In genomic region chr3:181050738-181051137, GRCh38 we compare ENCODE assay signal across 20 cellular contexts.
DNase-seq lines count a peak whose midpoint lies in the region; ATAC-seq and TF ChIP-seq lines count a peak whose summit lies in the region.
"Had no signal": no experiment of that assay in that cellular context is flagged by ENCODE, and none has a peak within 500 bp of the region (broad histone marks: within the 10 kb centered on the region; RNA-seq: fewer than 3 reads in every experiment).

No MANE protein-coding gene starts in this region.

- H3K4me2 ChIP-seq in GM23338 = no peak overlapping the region
- H3K4me2 ChIP-seq in neural progenitor cell = peak overlapping the region; percentile 26
- H3K4me2 ChIP-seq: BLaER1 had no signal

- TF ChIP-seq CTCF in GM23338 (conservative IDR thresholded peaks at IDR 0.05; ENCODE audit: low read depth in 2 of 2) (no peak), neural progenitor cell (IDR thresholded peaks at IDR 0.05) (no peak), sigmoid colon (IDR thresholded peaks at IDR 0.05) (no peak)

- peak; percentile 69 for ATAC-seq in GM23338
- ATAC-seq: GM12878, HCT116 had no signal

- peaks cover 22% of the 10 kb centered on the region for H3K9me3 Mint-ChIP-seq in GM23338
- H3K9me3 Mint-ChIP-seq in neural progenitor cell = peaks cover 11% of the 10 kb centered on the region
- H3K9me3 Mint-ChIP-seq in immature natural killer cell = peaks cover 5 to 33% (median 11%) of the 10 kb centered on the region in 6 donors

- H3K27me3 ChIP-seq in GM23338 (ENCODE audit: insufficient read depth) (no peaks in the 10 kb centered on the region), neural progenitor cell (no peaks in the 10 kb centered on the region), sigmoid colon (no peaks in the 10 kb centered on the region)
- H3K27me3 ChIP-seq: BLaER1 had no signal

- no peak for TF ChIP-seq EP300 in sigmoid colon (IDR thresholded peaks at IDR 0.05)

- H3K4me1 Mint-ChIP-seq in GM23338 (no peaks in the 10 kb centered on the region), neural progenitor cell (peaks cover 33% of the 10 kb centered on the region), immature natural killer cell (no peaks in the 10 kb centered on the region)
- H3K4me1 Mint-ChIP-seq: B cell; CD14-positive monocyte; CD8-positive, alpha-beta memory T cell had no signal

- H3K27me3 Mint-ChIP-seq in GM23338 (ENCODE audit: insufficient read depth, low read depth, poor library complexity) = peaks cover 1% of the 10 kb centered on the region
- peaks cover 2% of the 10 kb centered on the region for H3K27me3 Mint-ChIP-seq in neural progenitor cell (ENCODE audit: insufficient read depth, low read depth)
- H3K27me3 Mint-ChIP-seq in immature natural killer cell (ENCODE audit: low read depth in 3 of 3) = peaks cover 0 to under 1% (median 0%) of the 10 kb centered on the region in 3 donors
- H3K27me3 Mint-ChIP-seq: CD4-positive, alpha-beta T cell had no signal

- no peaks in the 10 kb centered on the region for H3K9me2 ChIP-seq in GM23338 (ENCODE audit: insufficient read depth)

- H3K9me3 ChIP-seq in neural progenitor cell (ENCODE audit: low read depth) = peaks cover 6% of the 10 kb centered on the region
- H3K9me3 ChIP-seq in sigmoid colon = peaks cover 0 to 4% (median 0%) of the 10 kb centered on the region in 4 donors

- H4K20me1 ChIP-seq in GM23338 (replicated peaks; ENCODE audit: insufficient read depth) (no peaks in the 10 kb centered on the region), neural progenitor cell (ENCODE audit: low read depth) (no peaks in the 10 kb centered on the region)
- H4K20me1 ChIP-seq: BLaER1 had no signal

- H2AFZ ChIP-seq in GM23338 (peak overlapping the region; percentile 47), neural progenitor cell (replicated peaks) (no peak overlapping the region)

- DNase-seq in GM23338 (ENCODE audit: low spot score) (no peak), NCI-H226 (peak; percentile 71), iPS-NIHi11 (ENCODE audit: low spot score) (peak; percentile 39), neural progenitor cell (ENCODE audit: low spot score) (peak; percentile 54), sigmoid colon (no peak), immature natural killer cell (no peak), T1000 (lab: John Stamatoyannopoulos, UW) (no peak)
- DNase-seq: CD4-positive, alpha-beta T cell; CD8-positive, alpha-beta memory T cell; DMS 273 treated with DMSO at 0.1 percent for 48 hours; DMS79; EL; GDM1; GOT3 had no signal

- TF ChIP-seq POLR2A in sigmoid colon (IDR thresholded peaks at IDR 0.05) = no peak

- H3K4me1 ChIP-seq in GM23338 (ENCODE audit: insufficient read depth) (no peaks in the 10 kb centered on the region), neural progenitor cell (peaks cover 8% of the 10 kb centered on the region), sigmoid colon (no peaks in the 10 kb centered on the region)
- H3K4me1 ChIP-seq: BLaER1 had no signal

- intact Hi-C loops in sigmoid colon (cut with DNase I) = no loop called here

- H3K27ac Mint-ChIP-seq in GM23338 (no peak overlapping the region), neural progenitor cell (peak overlapping the region; percentile 39), immature natural killer cell (no peak overlapping the region)
- H3K27ac Mint-ChIP-seq: B cell; CD14-positive monocyte; CD4-positive, alpha-beta T cell had no signal

- H3K79me2 ChIP-seq in GM23338 (replicated peaks; ENCODE audit: insufficient read depth) = no peaks in the 10 kb centered on the region
- H3K79me2 ChIP-seq in neural progenitor cell (ENCODE audit: low read depth) = no peaks in the 10 kb centered on the region

- H3K36me3 ChIP-seq in GM23338 (ENCODE audit: insufficient read depth) = no peaks in the 10 kb centered on the region
- H3K36me3 ChIP-seq in neural progenitor cell = no peaks in the 10 kb centered on the region
- H3K36me3 ChIP-seq in sigmoid colon = no peaks in the 10 kb centered on the region
- H3K36me3 ChIP-seq: BLaER1 had no signal

- WGBS in sigmoid colon, 2 donors = 4 to 8% methylated on average over 1 of the region's 1 CpG

- no peak overlapping the region for H3K9ac ChIP-seq in neural progenitor cell
- H3K9ac ChIP-seq: BLaER1 had no signal

- H3K4me3 Mint-ChIP-seq in GM23338 (no peak overlapping the region), neural progenitor cell (no peak overlapping the region), immature natural killer cell (no peak overlapping the region)
- H3K4me3 Mint-ChIP-seq: B cell; CD14-positive monocyte; CD4-positive, alpha-beta T cell had no signal

- H3F3A ChIP-seq in GM23338 (replicated peaks; ENCODE audit: low read depth) (no peaks in the 10 kb centered on the region), neural progenitor cell (ENCODE audit: low read depth) (no peaks in the 10 kb centered on the region)

- H3K36me3 Mint-ChIP-seq in GM23338 (ENCODE audit: low read depth) (peaks cover 17% of the 10 kb centered on the region), neural progenitor cell (peaks cover 2% of the 10 kb centered on the region), immature natural killer cell (peaks cover 0 to 6% (median 0%) of the 10 kb centered on the region in 3 donors)
- H3K36me3 Mint-ChIP-seq: CD14-positive monocyte had no signal

- no peak overlapping the region for H3K27ac ChIP-seq in GM23338 (ENCODE audit: low read depth)
- H3K27ac ChIP-seq in neural progenitor cell = no peak overlapping the region
- H3K27ac ChIP-seq in sigmoid colon = no peak overlapping the region
- H3K27ac ChIP-seq: 22Rv1, BLaER1 had no signal

- no peak overlapping the region for H3K4me3 ChIP-seq in GM23338
- no peak overlapping the region for H3K4me3 ChIP-seq in neural progenitor cell
- H3K4me3 ChIP-seq in sigmoid colon = no peak overlapping the region
- H3K4me3 ChIP-seq: BLaER1, GM12878 had no signal

TF ChIP-seq in GM23338, 12 proteins besides CTCF, POLR2A, EP300 and RAD21:
- TF ChIP-seq ETS1 (IDR thresholded peaks at IDR 0.05) = no peak
- TF ChIP-seq JUNB (IDR thresholded peaks at IDR 0.05; ENCODE audit: unreplicated experiment) = no peak
- no peak for TF ChIP-seq EZH2 (IDR thresholded peaks at IDR 0.05; ENCODE audit: low read depth, unreplicated experiment)
- no peak for TF ChIP-seq EZH2phosphoT487 (IDR thresholded peaks at IDR 0.05; ENCODE audit: unreplicated experiment)
- no peak for TF ChIP-seq NANOG (IDR thresholded peaks at IDR 0.05; ENCODE audit: borderline replicate concordance)
- no peak for TF ChIP-seq POLR2AphosphoS5 (IDR thresholded peaks at IDR 0.05; ENCODE audit: low read depth)

Comparison
In these comparisons a context has a peak if more than half of its experiments do, and no peak if none do; other contexts are left out.
1. DNase-seq: peak in NCI-H226 (single experiment), iPS-NIHi11 (single experiment) and neural progenitor cell (single experiment); none in GM23338 (single experiment), sigmoid colon (single experiment), immature natural killer cell (0 of 3) and T1000 (single experiment).